In genomic region chr1:206784471-206784903, GRCh38 we compare ENCODE assay signal across 9 cellular contexts. TPM values are rescaled to one million over a fixed set of nuclear protein-coding genes. Genes with fewer than 3 reads are reported as not detected.
A peak's percentile ranks its signal among the peaks of the same experiment; 100 is the strongest.
DNase-seq lines count a peak whose midpoint lies in the region; ATAC-seq and TF ChIP-seq lines count a peak whose summit lies in the region.
"Had no signal": no experiment of that assay in that cellular context is flagged by ENCODE, and none has a peak within 500 bp of the region (broad histone marks: within the 10 kb centered on the region; RNA-seq: fewer than 3 reads in every experiment).

No MANE protein-coding gene starts in this region.

- H3K9ac ChIP-seq in KMS-11 = peak overlapping the region; percentile 27; the same call in 1 of the 2 replicates

- H2AFZ ChIP-seq in KMS-11 (ENCODE audit: low read depth) = peak overlapping the region; percentile 15; the same call in 1 of the 2 replicates

- TF ChIP-seq CTCF in KMS-11 (conservative IDR thresholded peaks at IDR 0.05; ENCODE audit: low read depth, low read length) (no peak), prostate gland (IDR thresholded peaks at IDR 0.05) (no peak)

- no peaks in the 10 kb centered on the region for H3K27me3 ChIP-seq in KMS-11 (ENCODE audit: insufficient read depth, low read depth)
- no peaks in the 10 kb centered on the region for H3K27me3 ChIP-seq in prostate gland (replicated peaks; ENCODE audit: insufficient read depth)

- H3K27ac ChIP-seq in KMS-11 = peak overlapping the region; percentile 84
- no peak overlapping the region for H3K27ac ChIP-seq in prostate gland

- H3K9me3 Mint-ChIP-seq in activated naive CD4-positive, alpha-beta T cell treated with anti-CD3 and anti-CD28 coated beads for 36 hours = no peaks in the 10 kb centered on the region

- 91% methylated on average over 17 of the region's 17 CpGs for WGBS in prostate gland

- H3K36me3 Mint-ChIP-seq in activated naive CD4-positive, alpha-beta T cell treated with anti-CD3 and anti-CD28 coated beads for 36 hours (ENCODE audit: low read depth) = no peaks in the 10 kb centered on the region

- no peaks in the 10 kb centered on the region for H3K9me3 ChIP-seq in prostate gland

- H3K4me3 ChIP-seq in KMS-11 (IDR thresholded peaks at IDR 0.05; ENCODE audit: insufficient read depth, low read depth, low read length) (peak overlapping the region; percentile 56), prostate gland (no peak overlapping the region)

- ATAC-seq in GM21447 (IDR thresholded peaks at IDR 0.05; ENCODE audit: unreplicated experiment) = peak; percentile 71

- H3K4me2 ChIP-seq in KMS-11 = peak overlapping the region; percentile 89

- DNase-seq in activated naive CD4-positive, alpha-beta T cell treated with anti-CD3 and anti-CD28 coated beads for 36 hours = peak; percentile 98
- peak; percentile 76 for DNase-seq in stimulated activated CD8-positive, alpha-beta memory T cell treated with anti-CD3 and anti-CD28 coated beads, Interleukin-7, amount 100 ng/mL, for 24 hours (ENCODE audit: low read depth)
- DNase-seq in DMS153 treated with DMSO at 0.1 percent for 48 hours (lab: John Stamatoyannopoulos, UW; ENCODE audit: unreplicated experiment) (no peak), prostate gland (ENCODE audit: low spot score) (no peak), DMS 273 (lab: John Stamatoyannopoulos, UW; ENCODE audit: unreplicated experiment) (no peak), cerebellar cortex (ENCODE audit: low spot score) (no peak)

- peaks cover 50% of the 10 kb centered on the region for H3K4me1 Mint-ChIP-seq in activated naive CD4-positive, alpha-beta T cell treated with anti-CD3 and anti-CD28 coated beads for 36 hours (ENCODE audit: low read depth)

- H4K20me1 ChIP-seq in KMS-11 (ENCODE audit: insufficient read depth) = no peaks in the 10 kb centered on the region

- H3K36me3 ChIP-seq in KMS-11 (ENCODE audit: insufficient read depth) (no peaks in the 10 kb centered on the region), prostate gland (no peaks in the 10 kb centered on the region)

- H3K4me1 ChIP-seq in KMS-11 (ENCODE audit: low read depth, poor library complexity, severe bottlenecking) = peaks cover 98% of the 10 kb centered on the region
- no peaks in the 10 kb centered on the region for H3K4me1 ChIP-seq in prostate gland (replicated peaks)

- no peak overlapping the region for H3K4me3 Mint-ChIP-seq in activated naive CD4-positive, alpha-beta T cell treated with anti-CD3 and anti-CD28 coated beads for 36 hours

- peaks cover 7% of the 10 kb centered on the region for H3K27me3 Mint-ChIP-seq in activated naive CD4-positive, alpha-beta T cell treated with anti-CD3 and anti-CD28 coated beads for 36 hours (ENCODE audit: low read depth)

- peak overlapping the region; percentile 62 for H3K27ac Mint-ChIP-seq in activated naive CD4-positive, alpha-beta T cell treated with anti-CD3 and anti-CD28 coated beads for 36 hours

- no peak for TF ChIP-seq POLR2A in prostate gland (IDR thresholded peaks at IDR 0.05)

- intact Hi-C loops in activated naive CD4-positive, alpha-beta T cell treated with anti-CD3 and anti-CD28 coated beads for 36 hours (cut with micrococcal nuclease) = loop anchor here (1.0 to 10.0 kb wide), 6 partner anchors 15 to 540 kb away; partner anchors contain the start of gene CD55
- intact Hi-C loops in prostate gland (cut with DNase I) = no loop called here

- no peaks in the 10 kb centered on the region for H3K79me2 ChIP-seq in KMS-11 (ENCODE audit: insufficient read depth, low read depth)

- CTCF ChIA-PET in activated naive CD4-positive, alpha-beta T cell treated with anti-CD3 and anti-CD28 coated beads for 36 hours (lab: Charles Lee) = interaction anchor here (0.8 to 2.5 kb wide), 8 partner anchors 14 to 128 kb away, joined by 3 to 9 read pairs (median 4); no protein-coding TSS in a partner anchor

RNA-seq across cellular contexts. Expression of gene IL10, which starts 12.2 kb away (rescaled TPM):
- total RNA-seq in activated naive CD4-positive, alpha-beta T cell treated with anti-CD3 and anti-CD28 coated beads for 36 hours = not detected
- not detected for total RNA-seq in prostate gland
- total RNA-seq: NCI-H460 had no signal

RNA-seq across cellular contexts. Expression of gene IL19, which starts 13.9 kb away (rescaled TPM):
- not detected for total RNA-seq in activated naive CD4-positive, alpha-beta T cell treated with anti-CD3 and anti-CD28 coated beads for 36 hours
- total RNA-seq in prostate gland = not detected
- total RNA-seq: NCI-H460 had no signal

Comparison
In these comparisons a context has a peak if more than half of its experiments do, and no peak if none do; other contexts are left out.
1. DNase-seq: peak in activated naive CD4-positive, alpha-beta T cell treated with anti-CD3 and anti-CD28 coated beads for 36 hours (single experiment) and stimulated activated CD8-positive, alpha-beta memory T cell treated with anti-CD3 and anti-CD28 coated beads, Interleukin-7, amount 100 ng/mL, for 24 hours (single experiment); none in DMS153 treated with DMSO at 0.1 percent for 48 hours (single experiment), prostate gland (single experiment), DMS 273 (single experiment) and cerebellar cortex (single experiment).